16 cellular contexts compared by ENCODE assay signal in genomic region chr7:125661006-125661405, GRCh38.
"Had no signal": no experiment of that assay in that cellular context is flagged by ENCODE, and none has a peak within 500 bp of the region (broad histone marks: within the 10 kb centered on the region; RNA-seq: fewer than 3 reads in every experiment).

No MANE protein-coding gene starts in this region.

- H3K36me3 ChIP-seq: gastroesophageal sphincter, heart right ventricle, ovary had no signal

- ATAC-seq: activated CD8-positive, alpha-beta T cell treated with anti-CD3 and anti-CD28 coated beads, Interleukin-2, amount 10 ng/mL, durations not matched to agents 7 days and 5 days; activated naive CD4-positive, alpha-beta T cell treated with anti-CD3 and anti-CD28 coated beads, Interleukin-2, amount 50 U/mL, for 72 hours; effector memory CD8-positive, alpha-beta T cell; gastroesophageal sphincter; heart right ventricle; left lobe of liver; stimulated activated effector memory CD8-positive, alpha-beta T cell treated with anti-CD3 and anti-CD28 coated beads, Interleukin-12 subunit alpha, Interleukin-12 subunit beta, amount 100 ng/mL, for 72 hours had no signal

- H3K36me3 Mint-ChIP-seq: activated naive CD4-positive, alpha-beta T cell treated with anti-CD3 and anti-CD28 coated beads, Interleukin-2, amount 50 U/mL, for 72 hours; naive B cell; stimulated activated effector memory CD8-positive, alpha-beta T cell treated with anti-CD3 and anti-CD28 coated beads, Interleukin-12 subunit alpha, Interleukin-12 subunit beta, amount 100 ng/mL, for 72 hours had no signal

- H3K27ac ChIP-seq: gastroesophageal sphincter, heart right ventricle, ovary had no signal

- H3K4me1 Mint-ChIP-seq: activated CD4-positive, alpha-beta T cell treated with anti-CD3 and anti-CD28 coated beads, Interleukin-2, amount 10 ng/mL, durations not matched to agents 24 days and 14 days; naive B cell; stimulated activated effector memory CD8-positive, alpha-beta T cell treated with anti-CD3 and anti-CD28 coated beads, Interleukin-12 subunit alpha, Interleukin-12 subunit beta, amount 100 ng/mL, for 72 hours had no signal

- H3K9me3 ChIP-seq: gastroesophageal sphincter, ovary had no signal

- DNase-seq: activated CD4-positive, alpha-beta T cell treated with anti-CD3 and anti-CD28 coated beads, Interleukin-2, amount 10 ng/mL, durations not matched to agents 24 days and 14 days; activated CD4-positive, CD25-positive, alpha-beta regulatory T cell; activated CD8-positive, alpha-beta memory T cell treated with anti-CD3 and anti-CD28 coated beads, Interleukin-2, amount 50 U/mL, for 4 hours; activated CD8-positive, alpha-beta T cell treated with anti-CD3 and anti-CD28 coated beads, Interleukin-2, amount 10 ng/mL, durations not matched to agents 7 days and 5 days; activated effector memory CD4-positive, alpha-beta T cell treated with anti-CD3 and anti-CD28 coated beads, Interleukin-2, amount 50 U/mL, for 16 hours; activated T-cell treated with anti-CD3 and anti-CD28 coated beads, Interleukin-2, amount 50 U/mL, for 48 hours; dermis blood vessel endothelial cell; effector memory CD8-positive, alpha-beta T cell; heart right ventricle; naive B cell; ovary; stimulated activated CD4-positive, alpha-beta T cell treated with anti-CD3 and anti-CD28 coated beads, Interleukin-12 subunit alpha, Interleukin-12 subunit beta, amount 100 ng/mL, for 4 hours had no signal

- H3K4me3 ChIP-seq: gastroesophageal sphincter, heart right ventricle, ovary had no signal

- H3K27me3 ChIP-seq: gastroesophageal sphincter, heart right ventricle, ovary had no signal

- H3K27me3 Mint-ChIP-seq: activated CD4-positive, alpha-beta T cell treated with anti-CD3 and anti-CD28 coated beads, Interleukin-2, amount 10 ng/mL, durations not matched to agents 24 days and 14 days; effector memory CD8-positive, alpha-beta T cell; naive B cell had no signal

- H3K4me1 ChIP-seq: gastroesophageal sphincter, heart right ventricle had no signal

- H3K4me3 Mint-ChIP-seq: activated CD4-positive, alpha-beta T cell treated with anti-CD3 and anti-CD28 coated beads, Interleukin-2, amount 10 ng/mL, durations not matched to agents 24 days and 14 days; activated CD8-positive, alpha-beta T cell treated with anti-CD3 and anti-CD28 coated beads, Interleukin-2, amount 10 ng/mL, durations not matched to agents 7 days and 5 days; effector memory CD8-positive, alpha-beta T cell; naive B cell; stimulated activated effector memory CD8-positive, alpha-beta T cell treated with anti-CD3 and anti-CD28 coated beads, Interleukin-12 subunit alpha, Interleukin-12 subunit beta, amount 100 ng/mL, for 72 hours had no signal

- H3K27ac Mint-ChIP-seq: activated CD4-positive, alpha-beta T cell treated with anti-CD3 and anti-CD28 coated beads, Interleukin-2, amount 10 ng/mL, durations not matched to agents 24 days and 14 days; activated CD8-positive, alpha-beta T cell treated with anti-CD3 and anti-CD28 coated beads, Interleukin-2, amount 10 ng/mL, durations not matched to agents 7 days and 5 days; activated naive CD4-positive, alpha-beta T cell treated with anti-CD3 and anti-CD28 coated beads, Interleukin-2, amount 50 U/mL, for 72 hours; effector memory CD8-positive, alpha-beta T cell; naive B cell; stimulated activated effector memory CD8-positive, alpha-beta T cell treated with anti-CD3 and anti-CD28 coated beads, Interleukin-12 subunit alpha, Interleukin-12 subunit beta, amount 100 ng/mL, for 72 hours had no signal
